In the genomic region with DNA sequence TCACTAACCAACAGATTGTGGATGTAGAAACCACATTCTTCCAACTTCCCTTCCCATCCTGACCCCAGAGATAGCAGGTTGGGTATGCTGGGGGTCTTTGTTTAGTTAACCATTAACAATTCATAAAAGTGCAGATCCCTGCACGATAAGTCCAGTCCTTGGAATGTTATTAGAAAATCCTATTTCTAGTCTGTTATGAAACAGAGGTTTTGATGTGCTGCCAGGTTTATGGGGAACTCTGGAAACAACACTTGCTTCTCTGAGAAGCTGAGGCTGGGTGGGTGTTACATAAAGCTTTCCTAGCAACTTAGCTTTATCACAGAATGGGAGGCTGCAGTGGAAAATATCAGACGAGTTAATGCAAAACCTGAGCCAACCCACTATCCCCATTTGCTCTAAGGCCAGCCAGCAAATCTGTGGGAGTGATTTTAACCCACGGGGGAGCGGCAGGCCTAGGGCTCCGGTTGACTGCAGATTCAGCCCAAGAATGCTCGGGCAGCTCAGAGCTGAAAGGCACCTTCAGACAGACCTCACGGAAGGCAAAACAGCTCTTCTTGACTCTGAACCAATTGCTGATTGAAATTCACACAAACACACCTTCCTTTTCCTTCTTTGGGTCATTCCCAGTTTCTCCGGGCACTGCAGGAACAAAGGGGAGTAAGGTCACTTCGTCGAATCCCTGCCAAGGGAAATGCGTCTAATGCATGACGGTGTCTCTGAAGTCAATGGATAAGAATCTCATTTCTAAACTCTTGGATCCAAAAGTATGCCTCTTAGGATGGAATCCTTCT, we compare ENCODE assay signal across 1 cellular context.
TF ChIP-seq lines count a peak whose summit lies in the region.

No MANE protein-coding gene starts in this region.

TF ChIP-seq in IMR-90, 13 proteins besides CTCF, POLR2A, EP300 and RAD21 (continued from another document):
- peak; percentile 51; the same call in 1 of the 2 replicates for TF ChIP-seq FOS (IDR thresholded peaks at IDR 0.05; ENCODE audit: low read depth, low read length)
- TF ChIP-seq, protein P1, sequence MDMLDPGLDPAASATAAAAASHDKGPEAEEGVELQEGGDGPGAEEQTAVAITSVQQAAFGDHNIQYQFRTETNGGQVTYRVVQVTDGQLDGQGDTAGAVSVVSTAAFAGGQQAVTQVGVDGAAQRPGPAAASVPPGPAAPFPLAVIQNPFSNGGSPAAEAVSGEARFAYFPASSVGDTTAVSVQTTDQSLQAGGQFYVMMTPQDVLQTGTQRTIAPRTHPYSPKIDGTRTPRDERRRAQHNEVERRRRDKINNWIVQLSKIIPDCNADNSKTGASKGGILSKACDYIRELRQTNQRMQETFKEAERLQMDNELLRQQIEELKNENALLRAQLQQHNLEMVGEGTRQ (IDR thresholded peaks at IDR 0.05; ENCODE audit: low read depth, low read length) = 0 out of 2 replicates have a peak, but pooled peaks have one; percentile 5
